8 cellular contexts compared by ENCODE assay signal in the genomic region with DNA sequence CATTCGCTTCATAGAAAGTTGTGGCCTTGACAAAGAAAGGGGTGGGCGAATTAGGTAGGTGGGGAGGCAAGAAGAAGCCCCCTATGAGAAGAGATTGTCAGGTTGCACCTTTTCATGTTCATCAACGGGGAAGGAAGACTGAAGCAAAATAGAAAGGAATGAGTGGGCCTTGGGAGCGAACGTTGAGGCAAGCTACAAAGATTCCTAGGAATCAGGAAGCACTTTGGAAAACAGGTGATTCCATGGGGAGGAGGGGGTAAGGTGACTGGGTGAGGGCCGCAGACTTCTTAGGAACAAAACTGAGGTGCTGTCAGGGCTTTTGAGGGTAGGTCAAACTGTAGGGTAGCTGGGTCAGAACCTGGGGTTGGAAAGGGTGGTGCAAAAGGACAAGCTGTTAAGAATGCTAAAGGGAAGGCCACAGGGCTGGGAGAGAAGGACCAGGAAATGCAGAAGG. TPM values are rescaled to one million over a fixed set of nuclear protein-coding genes. Genes with fewer than 3 reads are reported as not detected.
DNase-seq lines count a peak whose midpoint lies in the region; ATAC-seq and TF ChIP-seq lines count a peak whose summit lies in the region.

No MANE protein-coding gene starts in this region.

- peak overlapping the region; percentile 98 to 99 for H3K27ac ChIP-seq in SK-N-SH (ENCODE audit: low read depth in 2 of 2, low read length in 1 of 2)
- H3K27ac ChIP-seq in VCaP, result peak overlapping the region; percentile 92
- H3K27ac ChIP-seq in gastroesophageal sphincter, result peak overlapping the region; percentile 76 to 96 (median 96)

- ATAC-seq in SK-N-SH treated with all-trans-retinoic acid at 6 μM for 48 hours, result no peak; the same call in 2 of the 3 replicates
- no peak for ATAC-seq in gastroesophageal sphincter
- ATAC-seq in GM18907 (IDR thresholded peaks at IDR 0.05; ENCODE audit: unreplicated experiment), result no peak

- CTCF ChIA-PET in SK-N-SH (lab: Yijun Ruan, JAX), result interaction anchor here (0.6 to 2.2 kb wide), 8 partner anchors 15 to 657 kb away, joined by 3 to 9 read pairs (median 4); no protein-coding TSS in a partner anchor

- peak overlapping the region; percentile 84 for H3K9ac ChIP-seq in SK-N-SH

- H3F3A ChIP-seq in SK-N-SH (replicated peaks; ENCODE audit: insufficient read depth), result peaks cover 9% of the 10 kb centered on the region

- TF ChIP-seq POLR2A in gastroesophageal sphincter (IDR thresholded peaks at IDR 0.05), result no peak

- TF ChIP-seq CTCF in SK-N-SH (IDR thresholded peaks at IDR 0.05), result no peak
- TF ChIP-seq CTCF in VCaP (conservative IDR thresholded peaks at IDR 0.05), result no peak
- TF ChIP-seq CTCF in gastroesophageal sphincter (IDR thresholded peaks at IDR 0.05), result no peak
- no peak for TF ChIP-seq CTCF in retinal pigment epithelial cell (conservative IDR thresholded peaks at IDR 0.05; ENCODE audit: low read depth, low read length)

- H4K20me1 ChIP-seq in SK-N-SH (ENCODE audit: insufficient read depth), result no peaks in the 10 kb centered on the region

- peak overlapping the region; percentile 90 for H2AFZ ChIP-seq in SK-N-SH (ENCODE audit: low read depth)

- H3K36me3 ChIP-seq in SK-N-SH (replicated peaks in 1 of 2; ENCODE audit: control insufficient read depth in 1 of 2, insufficient read depth in 2 of 2, low read length in 1 of 2), result peaks cover 20 to 38% of the 10 kb centered on the region in 2 experiments
- H3K36me3 ChIP-seq in gastroesophageal sphincter, result peaks cover 0 to 23% of the 10 kb centered on the region in 2 donors

- H3K9me2 ChIP-seq in SK-N-SH, result no peaks in the 10 kb centered on the region

- peaks cover 34% of the 10 kb centered on the region; the same call in 1 of the 2 replicates for H3K79me2 ChIP-seq in SK-N-SH (ENCODE audit: insufficient read depth)

- TF ChIP-seq RAD21 in SK-N-SH (IDR thresholded peaks at IDR 0.05; ENCODE audit: low read length), result no peak

- H3K27me3 ChIP-seq in SK-N-SH (ENCODE audit: insufficient read depth) (no peaks in the 10 kb centered on the region), gastroesophageal sphincter (no peaks in the 10 kb centered on the region)

- H3K4me1 ChIP-seq in SK-N-SH (ENCODE audit: control insufficient read depth in 1 of 2, insufficient read depth in 2 of 2, low read depth in 1 of 2, low read length in 1 of 2), result peaks cover 20 to 42% of the 10 kb centered on the region in 2 experiments; a peak in 3 of 4 replicates
- H3K4me1 ChIP-seq in gastroesophageal sphincter, result peaks cover 9 to 49% (median 18%) of the 10 kb centered on the region in 3 donors

- no peak for DNase-seq in SK-N-SH
- DNase-seq in retinal pigment epithelial cell (ENCODE audit: low read depth), result no peak
- DNase-seq in activated effector memory CD4-positive, alpha-beta T cell treated with anti-CD3 and anti-CD28 coated beads, Interleukin-2, amount 50 U/mL, for 16 hours, result no peak
- DNase-seq in GF-D8 (lab: John Stamatoyannopoulos, UW), result no peak

- peak overlapping the region; percentile 88 to 98 for H3K4me3 ChIP-seq in SK-N-SH (ENCODE audit: low read depth in 2 of 2, low read length in 1 of 2)
- H3K4me3 ChIP-seq in gastroesophageal sphincter, result peak overlapping the region; percentile 78 to 98
- peak overlapping the region; percentile 82 for H3K4me3 ChIP-seq in retinal pigment epithelial cell (ENCODE audit: low read length)

- H3K4me2 ChIP-seq in SK-N-SH, result peak overlapping the region; percentile 83

- TF ChIP-seq EP300 in SK-N-SH (IDR thresholded peaks at IDR 0.05; ENCODE audit: borderline replicate concordance in 1 of 2, low read depth in 1 of 2, low read length in 1 of 2) (no peak), gastroesophageal sphincter (IDR thresholded peaks at IDR 0.05) (no peak)

- whole genome bisulfite sequencing in SK-N-SH (ENCODE audit: low lambda C conversion rate), result 34% methylated on average over 6 of the region's 6 CpGs
- WGBS in gastroesophageal sphincter (ENCODE audit: low coverage in 1 of 2), 2 donors, result 0 to 28% methylated on average over 4 to 6 of the region's 6 CpGs

- POLR2A ChIA-PET in SK-N-SH (lab: Yijun Ruan, JAX), result interaction anchor here (0.5 to 1.4 kb wide), 2 partner anchors 35 to 61 kb away, joined by 3 read pairs; no protein-coding TSS in a partner anchor

- H3K9me3 ChIP-seq in SK-N-SH, result no peaks in the 10 kb centered on the region
- H3K9me3 ChIP-seq in gastroesophageal sphincter, result no peaks in the 10 kb centered on the region

TF ChIP-seq in SK-N-SH, 30 proteins besides CTCF, POLR2A, EP300 and RAD21 (continues in another document):
- TF ChIP-seq GABPA (IDR thresholded peaks at IDR 0.05; ENCODE audit: low read depth), result no peak
- no peak for TF ChIP-seq CHD2 (IDR thresholded peaks at IDR 0.05; ENCODE audit: low read length, partially characterized antibody)
- TF ChIP-seq YY1 (IDR thresholded peaks at IDR 0.05; ENCODE audit: low read depth), result no peak
- TF ChIP-seq RFX5 (IDR thresholded peaks at IDR 0.05; ENCODE audit: low read length), result no peak
- TF ChIP-seq, protein P1, sequence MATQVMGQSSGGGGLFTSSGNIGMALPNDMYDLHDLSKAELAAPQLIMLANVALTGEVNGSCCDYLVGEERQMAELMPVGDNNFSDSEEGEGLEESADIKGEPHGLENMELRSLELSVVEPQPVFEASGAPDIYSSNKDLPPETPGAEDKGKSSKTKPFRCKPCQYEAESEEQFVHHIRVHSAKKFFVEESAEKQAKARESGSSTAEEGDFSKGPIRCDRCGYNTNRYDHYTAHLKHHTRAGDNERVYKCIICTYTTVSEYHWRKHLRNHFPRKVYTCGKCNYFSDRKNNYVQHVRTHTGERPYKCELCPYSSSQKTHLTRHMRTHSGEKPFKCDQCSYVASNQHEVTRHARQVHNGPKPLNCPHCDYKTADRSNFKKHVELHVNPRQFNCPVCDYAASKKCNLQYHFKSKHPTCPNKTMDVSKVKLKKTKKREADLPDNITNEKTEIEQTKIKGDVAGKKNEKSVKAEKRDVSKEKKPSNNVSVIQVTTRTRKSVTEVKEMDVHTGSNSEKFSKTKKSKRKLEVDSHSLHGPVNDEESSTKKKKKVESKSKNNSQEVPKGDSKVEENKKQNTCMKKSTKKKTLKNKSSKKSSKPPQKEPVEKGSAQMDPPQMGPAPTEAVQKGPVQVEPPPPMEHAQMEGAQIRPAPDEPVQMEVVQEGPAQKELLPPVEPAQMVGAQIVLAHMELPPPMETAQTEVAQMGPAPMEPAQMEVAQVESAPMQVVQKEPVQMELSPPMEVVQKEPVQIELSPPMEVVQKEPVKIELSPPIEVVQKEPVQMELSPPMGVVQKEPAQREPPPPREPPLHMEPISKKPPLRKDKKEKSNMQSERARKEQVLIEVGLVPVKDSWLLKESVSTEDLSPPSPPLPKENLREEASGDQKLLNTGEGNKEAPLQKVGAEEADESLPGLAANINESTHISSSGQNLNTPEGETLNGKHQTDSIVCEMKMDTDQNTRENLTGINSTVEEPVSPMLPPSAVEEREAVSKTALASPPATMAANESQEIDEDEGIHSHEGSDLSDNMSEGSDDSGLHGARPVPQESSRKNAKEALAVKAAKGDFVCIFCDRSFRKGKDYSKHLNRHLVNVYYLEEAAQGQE (IDR thresholded peaks at IDR 0.05; ENCODE audit: low read depth, low read length), result no peak
- TF ChIP-seq ELF1 (IDR thresholded peaks at IDR 0.05), result no peak
- no peak for TF ChIP-seq MXI1 (IDR thresholded peaks at IDR 0.05; ENCODE audit: low read depth, low read length)
- no peak for TF ChIP-seq FOXJ3 (CRISPR knock-in tag; IDR thresholded peaks at IDR 0.05)
- no peak for TF ChIP-seq TCF12 (IDR thresholded peaks at IDR 0.05)

TF ChIP-seq in SK-N-SH treated with all-trans-retinoic acid at 6 μM for 48 hours, 23 proteins besides CTCF, POLR2A, EP300 and RAD21 (continues in another document):
- no peak for TF ChIP-seq PATZ1 (CRISPR knock-in tag; IDR thresholded peaks at IDR 0.05; ENCODE audit: borderline replicate concordance)
- TF ChIP-seq ZNF8 (CRISPR knock-in tag; IDR thresholded peaks at IDR 0.05), result no peak
- TF ChIP-seq PPARA (CRISPR knock-in tag; IDR thresholded peaks at IDR 0.05; ENCODE audit: borderline replicate concordance), result no peak
- TF ChIP-seq ISL1 (CRISPR knock-in tag; IDR thresholded peaks at IDR 0.05), result no peak
- no peak for TF ChIP-seq ZNF565 (CRISPR knock-in tag; conservative IDR thresholded peaks at IDR 0.05; ENCODE audit: low read depth)
- TF ChIP-seq ARNTL (CRISPR knock-in tag; IDR thresholded peaks at IDR 0.05; ENCODE audit: borderline replicate concordance, low read depth), result no peak
- TF ChIP-seq TOX (CRISPR knock-in tag; IDR thresholded peaks at IDR 0.05; ENCODE audit: borderline replicate concordance), result no peak

RNA-seq across cellular contexts. Expression of gene ITFG1, which starts 0.5 kb away (rescaled TPM):
- 48.6 and 78.9 TPM in 2 replicates for polyA plus RNA-seq in SK-N-SH (2012; rRNA removed)
- polyA plus RNA-seq in SK-N-SH (2012; cell fraction: cytosol; rRNA removed), result 81.6 and 92.4 TPM in 2 replicates
- polyA plus RNA-seq in SK-N-SH (2012; cell fraction: nucleus; rRNA removed), result 12.7 and 39.6 TPM in 2 replicates
- 10 to 100 TPM; 40.7 to 54.0 (median 45.2) TPM for total RNA-seq in gastroesophageal sphincter

RNA-seq across cellular contexts. Expression of gene PHKB, which starts 0.8 kb away (rescaled TPM):
- 20.8 and 27.6 TPM in 2 replicates for polyA plus RNA-seq in SK-N-SH (2012; rRNA removed)
- 24.0 and 27.3 TPM in 2 replicates for polyA plus RNA-seq in SK-N-SH (2012; cell fraction: cytosol; rRNA removed)
- polyA plus RNA-seq in SK-N-SH (2012; cell fraction: nucleus; rRNA removed), result 23.1 and 47.1 TPM in 2 replicates
- 10 to 100 TPM; 38.8 to 94.2 (median 55.7) TPM for total RNA-seq in gastroesophageal sphincter
